Comparison of ENCODE assay signal across 22 cellular contexts in genomic region chr13:50419466-50419865, GRCh38.
DNase-seq lines count a peak whose midpoint lies in the region; ATAC-seq and TF ChIP-seq lines count a peak whose summit lies in the region.
"Had no signal": no experiment of that assay in that cellular context is flagged by ENCODE, and none has a peak within 500 bp of the region (broad histone marks: within the 10 kb centered on the region; RNA-seq: fewer than 3 reads in every experiment).

No MANE protein-coding gene starts in this region.

- no peak overlapping the region for H3K4me3 Mint-ChIP-seq in nephron
- H3K4me3 Mint-ChIP-seq: activated naive CD4-positive, alpha-beta T cell treated with anti-CD3 and anti-CD28 coated beads, Interleukin-2, amount 50 U/mL, for 24 hours; activated T-helper 1 cell treated with anti-CD3 and anti-CD28 coated beads, Interleukin-12 subunit alpha, Interleukin-12 subunit beta, Interleukin-2, Interleukin-4 antibody, amounts not matched to agents 30 ng/mL and 10 ng/mL and 1 ng/mL, durations not matched to agents 14 hours and 24 hours and 36 hours; CD4-positive, CD25-positive, alpha-beta regulatory T cell; naive thymus-derived CD8-positive, alpha-beta T cell; stimulated activated naive CD8-positive, alpha-beta T cell treated with anti-CD3 and anti-CD28 coated beads, Interleukin-15, Interleukin-2, amounts not matched to agents 100 ng/mL and 50 ng/mL, for 24 hours had no signal

- peak overlapping the region; percentile 81 for H3K4me2 ChIP-seq in IMR-90 (ENCODE audit: low read depth, low read length)
- peak overlapping the region; percentile 72 for H3K4me2 ChIP-seq in fibroblast of lung (ENCODE audit: extremely low read depth, insufficient read depth, low read length)
- no peak overlapping the region for H3K4me2 ChIP-seq in smooth muscle cell
- H3K4me2 ChIP-seq: hepatocyte had no signal

- TF ChIP-seq POLR2A in IMR-90 (IDR thresholded peaks at IDR 0.05; ENCODE audit: low read depth, low read length): no peak

- H3K4me3 ChIP-seq in IMR-90 (ENCODE audit: insufficient read depth, low read depth, low read length) (no peak overlapping the region), fibroblast of lung (replicated peaks in 1 of 4; ENCODE audit: control extremely low read depth in 1 of 4, insufficient read depth in 1 of 4, low read depth in 3 of 4, low read length in 4 of 4) (peak overlapping the region in 1 of 4 experiments; percentile 19), smooth muscle cell (no peak overlapping the region)
- H3K4me3 ChIP-seq: hepatocyte, tibial nerve had no signal

- peak overlapping the region; percentile 18 to 22 (median 20) for H3K27ac Mint-ChIP-seq in nephron
- H3K27ac Mint-ChIP-seq: activated naive CD4-positive, alpha-beta T cell treated with anti-CD3 and anti-CD28 coated beads, Interleukin-2, amount 50 U/mL, for 24 hours; activated T-helper 1 cell treated with anti-CD3 and anti-CD28 coated beads, Interleukin-12 subunit alpha, Interleukin-12 subunit beta, Interleukin-2, Interleukin-4 antibody, amounts not matched to agents 30 ng/mL and 10 ng/mL and 1 ng/mL, durations not matched to agents 14 hours and 24 hours and 36 hours; CD4-positive, CD25-positive, alpha-beta regulatory T cell; naive thymus-derived CD8-positive, alpha-beta T cell; stimulated activated naive CD8-positive, alpha-beta T cell treated with anti-CD3 and anti-CD28 coated beads, Interleukin-15, Interleukin-2, amounts not matched to agents 100 ng/mL and 50 ng/mL, for 24 hours had no signal

- no peak overlapping the region for H4K5ac ChIP-seq in IMR-90 (ENCODE audit: low read depth, low read length)

- no peaks in the 10 kb centered on the region for H3K79me2 ChIP-seq in fibroblast of lung (ENCODE audit: control insufficient read depth, insufficient read depth, low read length)
- H3K79me2 ChIP-seq in smooth muscle cell (ENCODE audit: low read depth): no peaks in the 10 kb centered on the region
- H3K79me2 ChIP-seq: hepatocyte had no signal

- H3K4me1 ChIP-seq in IMR-90 (ENCODE audit: control insufficient read depth, insufficient read depth, low read length) (peaks cover 9% of the 10 kb centered on the region), fibroblast of lung (ENCODE audit: control insufficient read depth, extremely low read depth, insufficient read depth, low read length) (peaks cover 16% of the 10 kb centered on the region), smooth muscle cell (ENCODE audit: low read depth) (no peaks in the 10 kb centered on the region)

- no peak for TF ChIP-seq RAD21 in IMR-90 (IDR thresholded peaks at IDR 0.05; ENCODE audit: low read length)

- H3K56ac ChIP-seq in IMR-90 (ENCODE audit: extremely low read depth, insufficient read depth, low read length): no peak overlapping the region

- no peaks in the 10 kb centered on the region for H3K79me1 ChIP-seq in IMR-90 (ENCODE audit: low read depth in 1 of 2, low read length in 2 of 2)

- peak overlapping the region; percentile 31 for H2BK20ac ChIP-seq in IMR-90 (ENCODE audit: low read depth, low read length)

- H4K91ac ChIP-seq in IMR-90 (ENCODE audit: insufficient read depth, low read depth, low read length): peak overlapping the region; percentile 6; the same call in 1 of the 2 replicates

- no TSS peak for BruUV-seq in IMR-90 (replicated peaks; lab: Mats Ljungman, UMichigan)

- H3K4ac ChIP-seq in IMR-90 (ENCODE audit: low read depth, low read length): peak overlapping the region; percentile 44

- peak overlapping the region; percentile 63 for H2BK120ac ChIP-seq in IMR-90 (ENCODE audit: low read depth, low read length)

- no peaks in the 10 kb centered on the region for H3K27me3 Mint-ChIP-seq in nephron (ENCODE audit: low read depth)
- H3K27me3 Mint-ChIP-seq: activated naive CD4-positive, alpha-beta T cell treated with anti-CD3 and anti-CD28 coated beads, Interleukin-2, amount 50 U/mL, for 24 hours; CD4-positive, CD25-positive, alpha-beta regulatory T cell; naive thymus-derived CD8-positive, alpha-beta T cell had no signal

- peak overlapping the region; percentile 26 for H2BK5ac ChIP-seq in IMR-90 (ENCODE audit: low read depth, low read length, poor library complexity, severe bottlenecking)

- peak overlapping the region; percentile 85 for H3K18ac ChIP-seq in IMR-90 (ENCODE audit: low read depth, low read length)

- intact Hi-C loops in IMR-90 (cut with micrococcal nuclease): loop anchor here (10.0 kb wide), 1 partner anchor 295 kb away; no protein-coding TSS in a partner anchor

- H3K36me3 Mint-ChIP-seq in nephron (ENCODE audit: low read depth): peaks cover 12% of the 10 kb centered on the region
- H3K36me3 Mint-ChIP-seq: naive thymus-derived CD8-positive, alpha-beta T cell had no signal

- H2BK15ac ChIP-seq in IMR-90 (ENCODE audit: low read depth, low read length): no peak overlapping the region; the same call in 2 of the 3 replicates

- no peak for TF ChIP-seq CTCF in IMR-90 (conservative IDR thresholded peaks at IDR 0.05; ENCODE audit: low read depth, low read length)
- TF ChIP-seq CTCF in fibroblast of lung (conservative IDR thresholded peaks at IDR 0.05 in 1 of 2, IDR thresholded peaks at IDR 0.05 in 1 of 2; ENCODE audit: low read depth in 1 of 2, low read length in 2 of 2): no peak
- TF ChIP-seq CTCF in nephron (IDR thresholded peaks at IDR 0.05; ENCODE audit: unreplicated experiment in 3 of 3): no peak
- no peak for TF ChIP-seq CTCF in smooth muscle cell (IDR thresholded peaks at IDR 0.05; ENCODE audit: borderline replicate concordance, insufficient read depth, poor library complexity, severe bottlenecking)

- ATAC-seq in IMR-90 (ENCODE audit: low read depth) (peak; percentile 72), HG03280 (IDR thresholded peaks at IDR 0.05; ENCODE audit: unreplicated experiment) (no peak)
- ATAC-seq: left lobe of liver; naive thymus-derived CD8-positive, alpha-beta T cell had no signal

- CTCF ChIA-PET in IMR-90 (lab: Yijun Ruan, JAX): interaction anchor here (0.5 kb wide), 1 partner anchor 257 kb away, joined by 4 read pairs; no protein-coding TSS in a partner anchor

- H3K36me3 ChIP-seq in IMR-90 (ENCODE audit: control insufficient read depth, insufficient read depth, low read length): no peaks in the 10 kb centered on the region
- H3K36me3 ChIP-seq in fibroblast of lung (ENCODE audit: control insufficient read depth, insufficient read depth, low read length): no peaks in the 10 kb centered on the region
- no peaks in the 10 kb centered on the region for H3K36me3 ChIP-seq in smooth muscle cell (ENCODE audit: low read depth)
- H3K36me3 ChIP-seq: tibial nerve, WERI-Rb-1 had no signal

- H3K4me1 Mint-ChIP-seq in nephron: peaks cover 48% of the 10 kb centered on the region
- H3K4me1 Mint-ChIP-seq: activated naive CD4-positive, alpha-beta T cell treated with anti-CD3 and anti-CD28 coated beads, Interleukin-2, amount 50 U/mL, for 24 hours had no signal

- H3K9me1 ChIP-seq in IMR-90 (ENCODE audit: insufficient read depth, low read length): peaks cover 6% of the 10 kb centered on the region; the same call in 1 of the 2 replicates

- H2AFZ ChIP-seq in IMR-90 (replicated peaks; ENCODE audit: low read length, poor library complexity): no peak overlapping the region
- H2AFZ ChIP-seq in fibroblast of lung (ENCODE audit: low read length): peak overlapping the region; percentile 45
- no peak overlapping the region for H2AFZ ChIP-seq in smooth muscle cell (ENCODE audit: low read depth)
- H2AFZ ChIP-seq: hepatocyte had no signal

- no peak overlapping the region for H2AK5ac ChIP-seq in IMR-90 (ENCODE audit: low read depth, low read length)

- no peaks in the 10 kb centered on the region for H3K27me3 ChIP-seq in IMR-90 (ENCODE audit: control insufficient read depth, insufficient read depth, low read length)
- no peaks in the 10 kb centered on the region for H3K27me3 ChIP-seq in fibroblast of lung (ENCODE audit: control insufficient read depth, insufficient read depth, low read length)
- no peaks in the 10 kb centered on the region for H3K27me3 ChIP-seq in smooth muscle cell (ENCODE audit: low read depth)
- H3K27me3 ChIP-seq: hepatocyte, tibial nerve had no signal

- peak overlapping the region; percentile 58; the same call in 1 of the 2 replicates for H3K14ac ChIP-seq in IMR-90 (replicated peaks; ENCODE audit: low read depth, low read length)

- DNase-seq in IMR-90 (peak; percentile 17), NCI-H69 (lab: John Stamatoyannopoulos, UW) (peak; percentile 54), fibroblast of lung (ENCODE audit: low read depth in 2 of 2) (no peak), amniotic stem cell (lab: John Stamatoyannopoulos, UW) (no peak), smooth muscle cell (lab: John Stamatoyannopoulos, UW; ENCODE audit: unreplicated experiment) (no peak)
- DNase-seq in activated effector memory CD4-positive, alpha-beta T cell treated with Interleukin-2 at 50 U/mL for 16 hours: no peak
- DNase-seq: activated CD4-positive, alpha-beta T cell treated with anti-CD3 and anti-CD28 coated beads, Interleukin-2, amount 50 U/mL, for 1 hour; aorta; CD4-positive, CD25-positive, alpha-beta regulatory T cell; naive thymus-derived CD8-positive, alpha-beta T cell; NCI-H1048; NCI-H1930; T-helper 9 cell; WERI-Rb-1 had no signal

- peak overlapping the region; percentile 89; the same call in 1 of the 2 replicates for H3K23ac ChIP-seq in IMR-90 (ENCODE audit: low read depth, low read length)

- H3K27ac ChIP-seq in IMR-90 (ENCODE audit: insufficient read depth, low read length): peak overlapping the region; percentile 81; the same call in 1 of the 2 replicates
- H3K27ac ChIP-seq in fibroblast of lung (ENCODE audit: insufficient read depth, low read length): no peak overlapping the region
- no peak overlapping the region for H3K27ac ChIP-seq in smooth muscle cell (ENCODE audit: low read depth)
- H3K27ac ChIP-seq: hepatocyte, tibial nerve, WERI-Rb-1 had no signal

- H4K8ac ChIP-seq in IMR-90 (ENCODE audit: low read depth in 2 of 2, low read length in 2 of 2): peak overlapping the region; percentile 28 to 59; a peak in 2 of 4 replicates

- H3F3A ChIP-seq in smooth muscle cell (ENCODE audit: low read depth): no peaks in the 10 kb centered on the region

- dilution Hi-C loops in IMR-90 (cut with HindIII; ENCODE audit: low sequenced_read_pairs, unreplicated experiment): no loop called here

- H4K20me1 ChIP-seq in IMR-90 (ENCODE audit: insufficient read depth, low read length) (no peaks in the 10 kb centered on the region), fibroblast of lung (ENCODE audit: control insufficient read depth, extremely low read depth, insufficient read depth, low read length) (no peaks in the 10 kb centered on the region), smooth muscle cell (ENCODE audit: low read depth) (no peaks in the 10 kb centered on the region)

- H3K9me3 ChIP-seq in IMR-90 (ENCODE audit: control insufficient read depth, insufficient read depth, low read length) (peaks cover 5% of the 10 kb centered on the region), fibroblast of lung (ENCODE audit: control insufficient read depth, insufficient read depth, low read depth, low read length) (no peaks in the 10 kb centered on the region), smooth muscle cell (replicated peaks; ENCODE audit: low read depth) (no peaks in the 10 kb centered on the region)
- H3K9me3 ChIP-seq: tibial nerve had no signal

- in situ Hi-C loops in IMR-90 (cut with MboI; ENCODE audit: low sequenced_read_pairs): no loop called here

- no peak overlapping the region for H3K9ac ChIP-seq in IMR-90 (ENCODE audit: low read depth, low read length)
- no peak overlapping the region for H3K9ac ChIP-seq in fibroblast of lung (ENCODE audit: insufficient read depth, low read length)
- H3K9ac ChIP-seq in smooth muscle cell (ENCODE audit: low read depth): no peak overlapping the region

- POLR2A ChIA-PET in IMR-90 (lab: Charles Lee; ENCODE audit: unreplicated experiment): interaction anchor here (0.6 to 1.1 kb wide), 4 partner anchors 18 to 810 kb away, joined by 3 to 7 read pairs (median 4); no protein-coding TSS in a partner anchor

- no peak overlapping the region for H2AK9ac ChIP-seq in IMR-90 (replicated peaks; ENCODE audit: low read depth, low read length, poor library complexity)

- H3K9me3 Mint-ChIP-seq in nephron: peaks cover 8% of the 10 kb centered on the region

Comparison
In these comparisons a context has a peak if more than half of its experiments do, and no peak if none do; other contexts are left out.
1. DNase-seq: peak in IMR-90 (single experiment) and NCI-H69 (single experiment); none in fibroblast of lung (0 of 2), activated effector memory CD4-positive, alpha-beta T cell treated with Interleukin-2 at 50 U/mL for 16 hours (single experiment), amniotic stem cell (single experiment) and smooth muscle cell (single experiment).